Comparison of ENCODE assay signal across 26 cellular contexts in genomic region chr10:69918036-69918435, GRCh38.
"Had no signal": no experiment of that assay in that cellular context is flagged by ENCODE, and none has a peak within 500 bp of the region (broad histone marks: within the 10 kb centered on the region; RNA-seq: fewer than 3 reads in every experiment).

No MANE protein-coding gene starts in this region.

- H3K4me3 ChIP-seq: left lung, lower lobe of right lung, ovary, prostate gland, sigmoid colon, spleen, suprapubic skin, thoracic aorta, tibial artery, upper lobe of right lung had no signal

- H3K27ac Mint-ChIP-seq: naive thymus-derived CD8-positive, alpha-beta T cell; nephron; stimulated activated effector memory CD8-positive, alpha-beta T cell treated with anti-CD3 and anti-CD28 coated beads, Interleukin-12 subunit alpha, Interleukin-12 subunit beta, amount 100 ng/mL, for 72 hours; stimulated activated naive CD8-positive, alpha-beta T cell treated with anti-CD3 and anti-CD28 coated beads, Interleukin-15, Interleukin-2, amounts not matched to agents 100 ng/mL and 50 ng/mL, for 24 hours had no signal

- H3K4me1 ChIP-seq: left lung, lower lobe of right lung had no signal

- H3K36me3 Mint-ChIP-seq: naive thymus-derived CD8-positive, alpha-beta T cell; stimulated activated effector memory CD8-positive, alpha-beta T cell treated with anti-CD3 and anti-CD28 coated beads, Interleukin-12 subunit alpha, Interleukin-12 subunit beta, amount 100 ng/mL, for 72 hours had no signal

- H3K27me3 Mint-ChIP-seq: stimulated activated naive CD8-positive, alpha-beta T cell treated with anti-CD3 and anti-CD28 coated beads, Interleukin-15, Interleukin-2, amounts not matched to agents 100 ng/mL and 50 ng/mL, for 24 hours had no signal

- H3K27me3 ChIP-seq: ovary, tibial artery, upper lobe of right lung had no signal

- H3K4me1 Mint-ChIP-seq: naive thymus-derived CD8-positive, alpha-beta T cell; stimulated activated effector memory CD8-positive, alpha-beta T cell treated with anti-CD3 and anti-CD28 coated beads, Interleukin-12 subunit alpha, Interleukin-12 subunit beta, amount 100 ng/mL, for 72 hours had no signal

- H3K4me3 Mint-ChIP-seq: naive thymus-derived CD8-positive, alpha-beta T cell; nephron; neural crest cell; stimulated activated effector memory CD8-positive, alpha-beta T cell treated with anti-CD3 and anti-CD28 coated beads, Interleukin-12 subunit alpha, Interleukin-12 subunit beta, amount 100 ng/mL, for 72 hours; stimulated activated naive CD8-positive, alpha-beta T cell treated with anti-CD3 and anti-CD28 coated beads, Interleukin-15, Interleukin-2, amounts not matched to agents 100 ng/mL and 50 ng/mL, for 24 hours had no signal

- H3K9me3 ChIP-seq: left lung, lower lobe of right lung, ovary, prostate gland, sigmoid colon, spleen, suprapubic skin, thoracic aorta, tibial artery, upper lobe of right lung had no signal

- H3K9me3 Mint-ChIP-seq: naive thymus-derived CD8-positive, alpha-beta T cell; nephron; neural crest cell; stimulated activated effector memory CD8-positive, alpha-beta T cell treated with anti-CD3 and anti-CD28 coated beads, Interleukin-12 subunit alpha, Interleukin-12 subunit beta, amount 100 ng/mL, for 72 hours; stimulated activated naive CD8-positive, alpha-beta T cell treated with anti-CD3 and anti-CD28 coated beads, Interleukin-15, Interleukin-2, amounts not matched to agents 100 ng/mL and 50 ng/mL, for 24 hours had no signal

- ATAC-seq: left colon; left lung; lower lobe of right lung; naive thymus-derived CD8-positive, alpha-beta T cell; right cardiac atrium; stimulated activated effector memory CD8-positive, alpha-beta T cell treated with anti-CD3 and anti-CD28 coated beads, Interleukin-12 subunit alpha, Interleukin-12 subunit beta, amount 100 ng/mL, for 72 hours; upper lobe of right lung had no signal

- H3K36me3 ChIP-seq: left lung, lower lobe of right lung, ovary, prostate gland, sigmoid colon, spleen, suprapubic skin, upper lobe of right lung had no signal

- H3K27ac ChIP-seq: left lung, lower lobe of right lung, ovary, prostate gland, sigmoid colon, spleen, suprapubic skin, thoracic aorta, tibial artery, upper lobe of right lung had no signal

- DNase-seq: hippocampal formation; kidney; left colon; left lung; lower lobe of right lung; mammary epithelial cell; mesenchymal stem cell; naive thymus-derived CD8-positive, alpha-beta T cell; ovary; retina; right cardiac atrium; sigmoid colon; small intestine; spleen; stimulated activated CD4-positive, alpha-beta T cell treated with anti-CD3 and anti-CD28 coated beads, Interleukin-4, amount 100 ng/mL, for 24 hours; stimulated activated naive CD4-positive, alpha-beta T cell; tibial artery; trophoblast cell; upper lobe of right lung had no signal
